In genomic region chr2:206158563-206159345, GRCh38 we compare ENCODE assay signal across 1 cellular context.
A peak's percentile ranks its signal among the peaks of the same experiment; 100 is the strongest.
TF ChIP-seq lines count a peak whose summit lies in the region.

No MANE protein-coding gene starts in this region.

TF ChIP-seq in HepG2, 621 proteins besides CTCF, POLR2A, EP300 and RAD21 (continued from another document and continues in another):
- TF ChIP-seq ZBTB40 (IDR thresholded peaks at IDR 0.05) (no peak), ZBTB40 (CRISPR knock-in tag; IDR thresholded peaks at IDR 0.05) (peak; percentile 45; the same call in 1 of the 2 replicates), PRDM10 (CRISPR knock-in tag; IDR thresholded peaks at IDR 0.05; ENCODE audit: low read depth) (no peak), ELF1 (CRISPR knock-in tag; IDR thresholded peaks at IDR 0.05) (no peak), ZNF280B (CRISPR knock-in tag; IDR thresholded peaks at IDR 0.05; ENCODE audit: borderline replicate concordance) (peak; percentile 85), KMT2A (CRISPR knock-in tag; IDR thresholded peaks at IDR 0.05) (no peak), IRF9 (CRISPR knock-in tag; IDR thresholded peaks at IDR 0.05; ENCODE audit: borderline replicate concordance) (0 out of 2 replicates have a peak, but pooled peaks have one; percentile 6), SRSF1 (optimal IDR thresholded peaks at IDR 0.05; ENCODE audit: low read depth, low read length) (peak; percentile 62), ZNF878 (CRISPR knock-in tag; IDR thresholded peaks at IDR 0.05) (no peak), ZSCAN25 (CRISPR knock-in tag; IDR thresholded peaks at IDR 0.05) (no peak; the same call in 1 of the 2 replicates), RNF219 (CRISPR knock-in tag; IDR thresholded peaks at IDR 0.05) (no peak), TSC22D2 (CRISPR knock-in tag; IDR thresholded peaks at IDR 0.05; ENCODE audit: borderline replicate concordance) (no peak; the same call in 1 of the 2 replicates), LBX2 (CRISPR knock-in tag; IDR thresholded peaks at IDR 0.05; ENCODE audit: borderline replicate concordance) (0 out of 2 replicates have a peak, but pooled peaks have one; percentile 6), ADNP (CRISPR knock-in tag; IDR thresholded peaks at IDR 0.05) (no peak), NR2C2 (CRISPR knock-in tag; IDR thresholded peaks at IDR 0.05; ENCODE audit: borderline replicate concordance) (no peak), HMG20A (CRISPR knock-in tag; IDR thresholded peaks at IDR 0.05; ENCODE audit: borderline replicate concordance) (no peak), HMGXB4 (CRISPR knock-in tag; IDR thresholded peaks at IDR 0.05; ENCODE audit: borderline replicate concordance in 1 of 2, low read depth in 1 of 2) (no peak; a peak in 1 of 4 replicates), BATF2 (CRISPR knock-in tag; IDR thresholded peaks at IDR 0.05) (no peak), ZSCAN22 (CRISPR knock-in tag; IDR thresholded peaks at IDR 0.05) (0 out of 2 replicates have a peak, but pooled peaks have one; percentile 46), FOXA1 (IDR thresholded peaks at IDR 0.05) (no peak), FOXA1 (CRISPR knock-in tag; IDR thresholded peaks at IDR 0.05) (no peak), PAWR (CRISPR knock-in tag; IDR thresholded peaks at IDR 0.05; ENCODE audit: borderline replicate concordance) (no peak), TRIM22 (IDR thresholded peaks at IDR 0.05) (no peak), ZFX (CRISPR knock-in tag; IDR thresholded peaks at IDR 0.05; ENCODE audit: low read depth) (no peak), ZBTB26 (CRISPR knock-in tag; IDR thresholded peaks at IDR 0.05; ENCODE audit: borderline replicate concordance) (no peak), ZNF550 (CRISPR knock-in tag; IDR thresholded peaks at IDR 0.05; ENCODE audit: borderline replicate concordance) (peak; percentile 80; the same call in 1 of the 2 replicates), ARNT (IDR thresholded peaks at IDR 0.05) (no peak), ZNF12 (CRISPR knock-in tag; IDR thresholded peaks at IDR 0.05) (0 out of 2 replicates have a peak, but pooled peaks have one; percentile 8), KDM5B (CRISPR knock-in tag; IDR thresholded peaks at IDR 0.05; ENCODE audit: borderline replicate concordance) (0 out of 2 replicates have a peak, but pooled peaks have one; percentile 8), NFE2L2 (IDR thresholded peaks at IDR 0.05; ENCODE audit: low read length) (no peak), TAF15 (IDR thresholded peaks at IDR 0.05; ENCODE audit: low read depth, low read length, poor library complexity, severe bottlenecking) (no peak), FOXO1 (CRISPR knock-in tag; IDR thresholded peaks at IDR 0.05) (no peak)
